Comparison of ENCODE assay signal across 1 cellular context in genomic region chr16:85390511-85391174, GRCh38.
TF ChIP-seq lines count a peak whose summit lies in the region.

No MANE protein-coding gene starts in this region.

TF ChIP-seq in K562, 482 proteins besides CTCF, POLR2A, EP300 and RAD21 (continued from another document and continues in another):
- TF ChIP-seq RREB1 (CRISPR knock-in tag; IDR thresholded peaks at IDR 0.05) (no peak), CGGBP1 (CRISPR knock-in tag; IDR thresholded peaks at IDR 0.05) (no peak), POLR2AphosphoS5 (IDR thresholded peaks at IDR 0.05; ENCODE audit: control insufficient read depth, insufficient read depth, low read depth, low read length) (peak; percentile 26; the same call in 1 of the 2 replicates), ZC3H11A (IDR thresholded peaks at IDR 0.05; ENCODE audit: low read depth, low read length) (no peak), CBX1 (IDR thresholded peaks at IDR 0.05; ENCODE audit: low read depth) (no peak), FOS (IDR thresholded peaks at IDR 0.05; ENCODE audit: extremely low read depth, insufficient read length) (no peak), BRCA1 (IDR thresholded peaks at IDR 0.05) (no peak), BRCA1 (CRISPR knock-in tag; IDR thresholded peaks at IDR 0.05) (no peak), ZNF239 (CRISPR knock-in tag; IDR thresholded peaks at IDR 0.05) (no peak), BCLAF1 (IDR thresholded peaks at IDR 0.05; ENCODE audit: borderline replicate concordance in 1 of 2, control insufficient read depth in 1 of 2, low read depth in 2 of 2, low read length in 1 of 2) (no peak), CHD2 (IDR thresholded peaks at IDR 0.05; ENCODE audit: low read depth, low read length) (no peak), JUNB (CRISPR knock-in tag; conservative IDR thresholded peaks at IDR 0.05) (no peak), ZNF551 (CRISPR knock-in tag; IDR thresholded peaks at IDR 0.05) (no peak), ZNF140 (CRISPR knock-in tag; IDR thresholded peaks at IDR 0.05) (no peak), NCOA4 (IDR thresholded peaks at IDR 0.05; ENCODE audit: partially characterized antibody) (no peak), RUNX1 (IDR thresholded peaks at IDR 0.05; ENCODE audit: low read depth) (no peak), TCF3 (CRISPR knock-in tag; IDR thresholded peaks at IDR 0.05) (peak; percentile 50), RBFOX2 (IDR thresholded peaks at IDR 0.05; ENCODE audit: low read depth, low read length) (peak; percentile 31; the same call in 1 of the 2 replicates), DNMT1 (IDR thresholded peaks at IDR 0.05) (no peak), ZNF695 (CRISPR knock-in tag; IDR thresholded peaks at IDR 0.05) (no peak), MTA1 (IDR thresholded peaks at IDR 0.05; ENCODE audit: borderline replicate concordance) (no peak), MED1 (CRISPR knock-in tag; IDR thresholded peaks at IDR 0.05; ENCODE audit: borderline replicate concordance) (no peak), CXXC5 (CRISPR knock-in tag; IDR thresholded peaks at IDR 0.05) (peak; percentile 77), RBM14 (IDR thresholded peaks at IDR 0.05; ENCODE audit: borderline replicate concordance, insufficient read depth, low read depth, low read length) (no peak), TSHZ1 (CRISPR knock-in tag; IDR thresholded peaks at IDR 0.05) (no peak), USF1 (CRISPR knock-in tag; IDR thresholded peaks at IDR 0.05) (no peak), CBX2 (IDR thresholded peaks at IDR 0.05; ENCODE audit: insufficient read depth, low read length, poor library complexity, severe bottlenecking) (no peak), KAT7 (CRISPR knock-in tag; IDR thresholded peaks at IDR 0.05; ENCODE audit: borderline replicate concordance) (no peak), ZBTB7A (IDR thresholded peaks at IDR 0.05; ENCODE audit: borderline replicate concordance, control insufficient read depth, low read depth, low read length) (peak; percentile 48; the same call in 1 of the 2 replicates), BHLHE40 (IDR thresholded peaks at IDR 0.05; ENCODE audit: low read length) (peak; percentile 53; the same call in 1 of the 2 replicates), SIRT6 (IDR thresholded peaks at IDR 0.05; ENCODE audit: low read depth, low read length) (no peak), NFE2 (IDR thresholded peaks at IDR 0.05; ENCODE audit: low read depth) (peak; percentile 63), POLR2B (IDR thresholded peaks at IDR 0.05; ENCODE audit: low read depth, partially characterized antibody) (no peak), MXI1 (IDR thresholded peaks at IDR 0.05; ENCODE audit: low read depth, low read length) (0 out of 2 replicates have a peak, but pooled peaks have one; percentile 7), MYBL2 (IDR thresholded peaks at IDR 0.05; ENCODE audit: low read depth) (no peak), MYBL2 (CRISPR knock-in tag; IDR thresholded peaks at IDR 0.05; ENCODE audit: borderline replicate concordance) (no peak), SMAD3 (CRISPR knock-in tag; conservative IDR thresholded peaks at IDR 0.05) (no peak), ZNF384 (IDR thresholded peaks at IDR 0.05; ENCODE audit: low read depth, low read length) (no peak), GTF3C2 (IDR thresholded peaks at IDR 0.05; ENCODE audit: borderline replicate concordance, extremely low read depth, insufficient read length) (no peak), ETV6 (IDR thresholded peaks at IDR 0.05; ENCODE audit: borderline replicate concordance in 1 of 2, low read depth in 2 of 2, low read length in 1 of 2) (no peak), ETV6 (CRISPR knock-in tag; IDR thresholded peaks at IDR 0.05; ENCODE audit: borderline replicate concordance) (no peak), ZNF133 (CRISPR knock-in tag; IDR thresholded peaks at IDR 0.05) (no peak), TRIM24 (IDR thresholded peaks at IDR 0.05) (no peak), STAT5A (IDR thresholded peaks at IDR 0.05; ENCODE audit: borderline replicate concordance, low read length) (no peak), TRIM28 (IDR thresholded peaks at IDR 0.05) (no peak), E2F5 (CRISPR knock-in tag; IDR thresholded peaks at IDR 0.05) (no peak), TOE1 (IDR thresholded peaks at IDR 0.05; ENCODE audit: borderline replicate concordance) (no peak), TOE1 (CRISPR knock-in tag; IDR thresholded peaks at IDR 0.05; ENCODE audit: borderline replicate concordance, low read depth) (no peak), HNRNPLL (IDR thresholded peaks at IDR 0.05; ENCODE audit: low read depth, low read length, poor library complexity, severe bottlenecking) (no peak), POLR3A (IDR thresholded peaks at IDR 0.05; ENCODE audit: borderline replicate concordance, extremely low read depth, insufficient read depth, insufficient read length) (no peak), ZNF444 (CRISPR knock-in tag; IDR thresholded peaks at IDR 0.05) (no peak), MECOM (CRISPR knock-in tag; IDR thresholded peaks at IDR 0.05) (no peak), HMG20A (CRISPR knock-in tag; conservative IDR thresholded peaks at IDR 0.05) (no peak), NBN (IDR thresholded peaks at IDR 0.05; ENCODE audit: low read depth) (no peak), KHSRP (IDR thresholded peaks at IDR 0.05) (no peak)
